ENCODE assay signal across 8 cellular contexts in genomic region chr7:152697268-152697974, GRCh38. TPM values are rescaled to one million over a fixed set of nuclear protein-coding genes. Genes with fewer than 3 reads are reported as not detected.
A peak's percentile ranks its signal among the peaks of the same experiment; 100 is the strongest.
DNase-seq lines count a peak whose midpoint lies in the region; ATAC-seq, FAIRE-seq and TF ChIP-seq lines count a peak whose summit lies in the region.
"Not testable (repeated sequence)": the region's sequence is repeated elsewhere in the genome, so short reads cannot be mapped to it uniquely, and the experiment has no call there.

No MANE protein-coding gene starts in this region.

- 43% methylated on average over 12 of the region's 12 CpGs for WGBS in HepG2 (ENCODE audit: low lambda C conversion rate)
- WGBS in testis, 2 donors: 62 to 70% methylated on average over 11 to 12 of the region's 12 CpGs

- H3K4me1 Mint-ChIP-seq in GM23338, T-helper 17 cell, WTC11: not testable (repeated sequence)

- peak overlapping the region; percentile 78; the same call in 1 of the 2 replicates for H2AFZ ChIP-seq in GM23338
- H2AFZ ChIP-seq in HepG2 (ENCODE audit: low read length): not testable (repeated sequence)

- H3K36me3 Mint-ChIP-seq in GM23338 (ENCODE audit: low read depth); T-helper 17 cell (ENCODE audit: low read depth); WTC11: not testable (repeated sequence)

- not testable (repeated sequence) for H3K27ac ChIP-seq in 22Rv1; GM23338 (ENCODE audit: low read depth); HepG2 (ENCODE audit: extremely low read length, insufficient read depth, low read length); testis

- not testable (repeated sequence) for TF ChIP-seq RAD21 in HepG2 (CRISPR knock-in tag; IDR thresholded peaks at IDR 0.05)

- H3K9ac ChIP-seq in HepG2 (ENCODE audit: insufficient read depth, low read depth, low read length): not testable (repeated sequence)

- not testable (repeated sequence) for H3F3A ChIP-seq in GM23338 (replicated peaks; ENCODE audit: low read depth)

- not testable (repeated sequence) for H3K9me3 ChIP-seq in T-helper 17 cell (ENCODE audit: control insufficient read depth, low read length, poor library complexity, severe bottlenecking); HepG2 (ENCODE audit: low read length); testis

- BruUV-seq in HepG2 (replicated peaks; lab: Mats Ljungman, UMichigan): not testable (repeated sequence)

- H3K79me2 ChIP-seq in GM23338 (replicated peaks; ENCODE audit: insufficient read depth); HepG2 (ENCODE audit: insufficient read depth, low read length): not testable (repeated sequence)

- not testable (repeated sequence) for H3K4me3 Mint-ChIP-seq in GM23338, T-helper 17 cell, WTC11

- not testable (repeated sequence) for H4K20me1 ChIP-seq in GM23338 (replicated peaks; ENCODE audit: insufficient read depth); HepG2 (ENCODE audit: insufficient read depth, low read length)

- intact Hi-C loops in HepG2 (cut with micrococcal nuclease; ENCODE audit: unreplicated experiment); posterior vena cava (cut with DNase I); testis (cut with DNase I; ENCODE audit: low total_unique reads): not testable (repeated sequence)

- H3K27ac Mint-ChIP-seq in GM23338, WTC11: not testable (repeated sequence)
- peak overlapping the region; percentile 11 for H3K27ac Mint-ChIP-seq in T-helper 17 cell

- not testable (repeated sequence) for H3K4me2 ChIP-seq in GM23338
- H3K4me2 ChIP-seq in HepG2 (ENCODE audit: low read depth, low read length): peak overlapping the region; percentile 18; the same call in 1 of the 2 replicates

- not testable (repeated sequence) for TF ChIP-seq EP300 in HepG2 (IDR thresholded peaks at IDR 0.05; ENCODE audit: low read depth in 2 of 2, low read length in 2 of 2); HepG2 (CRISPR knock-in tag; IDR thresholded peaks at IDR 0.05; ENCODE audit: borderline replicate concordance)

- not testable (repeated sequence) for H3K36me3 ChIP-seq in GM23338 (ENCODE audit: insufficient read depth); HepG2 (replicated peaks in 1 of 2; ENCODE audit: control insufficient read depth in 1 of 2, insufficient read depth in 2 of 2, low read length in 2 of 2); testis (ENCODE audit: low read depth, missing control alignments)

- not testable (repeated sequence) for ATAC-seq in GM23338, T-helper 17 cell, WTC11, HepG2

- not testable (repeated sequence) for H3K4me3 ChIP-seq in GM23338; HepG2 (replicated peaks in 1 of 3; ENCODE audit: insufficient read depth in 1 of 3, low read depth in 2 of 3, low read length in 3 of 3); testis

- not testable (repeated sequence) for H3K9me2 ChIP-seq in GM23338 (ENCODE audit: insufficient read depth)

- POLR2A ChIA-PET in HEK293T (lab: Yijun Ruan, JAX); HepG2 (lab: Yijun Ruan, JAX): not testable (repeated sequence)
- POLR2A ChIA-PET in WTC11 (lab: Charles Lee): interaction anchor here (0.6 kb wide), 1 partner anchor 385 kb away, joined by 4 read pairs; no protein-coding TSS in a partner anchor

- not testable (repeated sequence) for H3K9me3 Mint-ChIP-seq in GM23338, WTC11

- CTCF ChIA-PET in HEK293T (lab: Yijun Ruan, JAX): interaction anchor here (1.0 kb wide), 1 partner anchor 9 kb away, joined by 3 read pairs; no protein-coding TSS in a partner anchor
- CTCF ChIA-PET in WTC11 (lab: Charles Lee): interaction anchor here (1.5 kb wide), 1 partner anchor 10 kb away, joined by 5 read pairs; no protein-coding TSS in a partner anchor
- CTCF ChIA-PET in HepG2 (lab: Yijun Ruan, JAX; ENCODE audit: low intra/inter-chr PET ratio, low total read pairs): not testable (repeated sequence)

- not testable (repeated sequence) for H3K27me3 Mint-ChIP-seq in GM23338 (ENCODE audit: insufficient read depth, low read depth, poor library complexity); T-helper 17 cell; WTC11 (ENCODE audit: low read depth)

- not testable (repeated sequence) for H3K4me1 ChIP-seq in GM23338 (ENCODE audit: insufficient read depth); HepG2 (ENCODE audit: insufficient read depth, low read length); testis

- H3K27me3 ChIP-seq in GM23338 (ENCODE audit: insufficient read depth); HepG2 (ENCODE audit: control insufficient read depth in 1 of 2, insufficient read depth in 2 of 2, low read length in 2 of 2); testis: not testable (repeated sequence)

- TF ChIP-seq CTCF in 22Rv1 (IDR thresholded peaks at IDR 0.05): 0 out of 2 replicates have a peak, but pooled peaks have one; percentile 7
- not testable (repeated sequence) for TF ChIP-seq CTCF in GM23338 (conservative IDR thresholded peaks at IDR 0.05; ENCODE audit: low read depth in 2 of 2); WTC11 (IDR thresholded peaks at IDR 0.05); HepG2 (CRISPR knock-in tag; IDR thresholded peaks at IDR 0.05); testis (IDR thresholded peaks at IDR 0.05)

- not testable (repeated sequence) for FAIRE-seq in HepG2 (lab: Jason Lieb, UNC)

- not testable (repeated sequence) for TF ChIP-seq POLR2A in HepG2 (IDR thresholded peaks at IDR 0.05; ENCODE audit: insufficient read depth in 1 of 2, low read depth in 2 of 2, low read length in 2 of 2); testis (IDR thresholded peaks at IDR 0.05)

- DNase-seq in GM23338 (ENCODE audit: low spot score); HEK293T (ENCODE audit: extremely low spot score); T-helper 17 cell; WTC11 (ENCODE audit: low spot score); HepG2 (ENCODE audit: low spot score): not testable (repeated sequence)
- DNase-seq in posterior vena cava (ENCODE audit: low spot score) (peak; percentile 9), testis (peak; percentile 53)

- in situ Hi-C loops in HepG2 (cut with HindIII; ENCODE audit: extremely low pct_ligation_motif_present, low pct_unique_long_range_greater_than_20kb): not testable (repeated sequence)

TF ChIP-seq in HEK293T, 16 proteins besides CTCF, POLR2A, EP300 and RAD21:
- TF ChIP-seq ZNF384 (IDR thresholded peaks at IDR 0.05): peak; percentile 49; the same call in 1 of the 2 replicates
TF ChIP-seq in HEK293T: peak in this region for 1; not testable (repeated sequence) for 15.

TF ChIP-seq in WTC11, 78 proteins besides CTCF, POLR2A, EP300 and RAD21:
- peak; percentile 45 for TF ChIP-seq NFYB (CRISPR knock-in tag; conservative IDR thresholded peaks at IDR 0.05; ENCODE audit: low read depth)

TF ChIP-seq in HepG2, 621 proteins besides CTCF, POLR2A, EP300 and RAD21 (continues in another document):
- peak; percentile 60 for TF ChIP-seq NFYC (CRISPR knock-in tag; IDR thresholded peaks at IDR 0.05)
- peak; percentile 55; the same call in 1 of the 2 replicates for TF ChIP-seq ZMYM4 (CRISPR knock-in tag; IDR thresholded peaks at IDR 0.05)
- TF ChIP-seq NFYB (CRISPR knock-in tag; IDR thresholded peaks at IDR 0.05): peak; percentile 70

RNA-seq across cellular contexts. Expression of gene XRCC2, which starts 21.5 kb away (rescaled TPM):
- total RNA-seq in GM23338 (2014; rRNA removed; shearing (Covaris generic)): 25.7 and 33.2 TPM in 2 replicates
- polyA plus RNA-seq in GM23338 (2016; fragmentation: Nextera tagmentation; extraction: Ambion mirVana) (13.4 and 18.9 TPM in 2 replicates), HepG2 (2011; rRNA removed) (2.5 and 3.8 TPM in 2 replicates), testis (ENCODE audit: insufficient read depth, low read depth, low replicate concordance) (3.4 TPM)
- total RNA-seq in T-helper 17 cell (under 1 TPM; 0.25 to 0.50 TPM), WTC11 (2021) (21.2 to 25.4 TPM (median 21.7 TPM) in 3 replicates), HepG2 (2016; rRNA removed; fragmentation: Illumina TruSeq; extraction: Trizol) (13.2 and 14.5 TPM in 2 replicates), posterior vena cava (under 1 TPM; 0.43 to 0.51 TPM), testis (1 to 10 TPM; 5.7 to 9.6 TPM)
- total RNA-seq in HepG2 (2016; cell fraction: cytosol; rRNA removed; fragmentation: Illumina TruSeq; extraction: Trizol; ENCODE audit: low read depth): 1.5 and 1.6 TPM in 2 replicates
- 13.5 and 14.9 TPM in 2 replicates for total RNA-seq in HepG2 (2016; cell fraction: insoluble cytoplasmic fraction; rRNA removed; fragmentation: Illumina TruSeq; extraction: Trizol)
- 5.1 and 6.7 TPM in 2 replicates for total RNA-seq in HepG2 (2016; cell fraction: membrane; rRNA removed; fragmentation: Illumina TruSeq; extraction: Trizol)
- 13.9 and 16.8 TPM in 2 replicates for total RNA-seq in HepG2 (2016; cell fraction: nucleus; rRNA removed; fragmentation: Illumina TruSeq; extraction: Trizol)
- polyA plus RNA-seq in HepG2 (2011; cell fraction: cytosol; rRNA removed): 1.4 TPM in 2 replicates
- 4.2 and 4.5 TPM in 2 replicates for polyA plus RNA-seq in HepG2 (2011; cell fraction: nucleus; rRNA removed)
- 2.0 and 4.1 TPM in 2 replicates for polyA plus RNA-seq in HepG2 (2012)
- 0.68 and 0.71 TPM in 2 replicates for polyA plus RNA-seq in HepG2 (2016; cell fraction: cytosol; fragmentation: Illumina TruSeq; extraction: Trizol; ENCODE audit: low read depth)
- polyA plus RNA-seq in HepG2 (2016; cell fraction: insoluble cytoplasmic fraction; fragmentation: Illumina TruSeq; extraction: Trizol; ENCODE audit: low read depth): 7.6 and 9.3 TPM in 2 replicates
- 1.9 and 2.0 TPM in 2 replicates for polyA plus RNA-seq in HepG2 (2016; cell fraction: membrane; fragmentation: Illumina TruSeq; extraction: Trizol; ENCODE audit: low read depth)
- polyA plus RNA-seq in HepG2 (2016; cell fraction: nucleus; fragmentation: Illumina TruSeq; extraction: Trizol; ENCODE audit: insufficient read depth, low read depth): 27.7 and 30.4 TPM in 2 replicates
- 1.5 and 8.3 TPM in 2 replicates for polyA minus RNA-seq in HepG2 (2011; rRNA and poly(A)+ RNA removed; ENCODE audit: low replicate concordance)
- 1.6 and 2.0 TPM in 2 replicates for polyA minus RNA-seq in HepG2 (2011; cell fraction: cytosol; rRNA and poly(A)+ RNA removed)
- 7.5 and 8.9 TPM in 2 replicates for polyA minus RNA-seq in HepG2 (2011; cell fraction: nucleus; rRNA and poly(A)+ RNA removed)
